3 cellular contexts compared by ENCODE assay signal in the genomic region with DNA sequence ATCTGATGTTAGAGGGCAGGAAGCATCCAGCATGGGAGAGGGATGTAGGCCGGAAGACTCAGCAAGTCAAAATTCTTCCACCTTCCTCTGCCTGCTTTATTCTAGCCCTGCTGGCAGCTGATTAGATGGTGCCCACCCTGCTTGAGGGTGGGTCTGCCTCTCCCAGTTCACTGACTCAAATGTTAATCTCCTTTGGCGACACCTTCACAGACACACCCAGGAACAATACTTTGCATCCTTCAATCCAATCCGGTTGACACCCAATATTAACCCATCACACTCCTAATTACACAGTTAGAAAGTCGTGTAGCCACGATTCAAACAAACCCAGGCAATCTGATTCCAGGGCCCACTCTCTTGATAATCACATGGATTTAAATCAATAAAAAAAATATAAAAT.
"Had no signal": no experiment of that assay in that cellular context is flagged by ENCODE, and none has a peak within 500 bp of the region (broad histone marks: within the 10 kb centered on the region; RNA-seq: fewer than 3 reads in every experiment).

No MANE protein-coding gene starts in this region.

- ATAC-seq: GM12878 had no signal

- DNase-seq: GDM1, GF-D8 had no signal

- H3K4me3 ChIP-seq: GM12878 had no signal
